Comparison of ENCODE assay signal across 1 cellular context in genomic region chr19:52026255-52026990, GRCh38.
TF ChIP-seq lines count a peak whose summit lies in the region.
"Not testable (repeated sequence)": the region's sequence is repeated elsewhere in the genome, so short reads cannot be mapped to it uniquely, and the experiment has no call there.

No MANE protein-coding gene starts in this region.

TF ChIP-seq in HepG2, 621 proteins besides CTCF, POLR2A, EP300 and RAD21 (continued from another document and continues in another):
- TF ChIP-seq, protein P1, sequence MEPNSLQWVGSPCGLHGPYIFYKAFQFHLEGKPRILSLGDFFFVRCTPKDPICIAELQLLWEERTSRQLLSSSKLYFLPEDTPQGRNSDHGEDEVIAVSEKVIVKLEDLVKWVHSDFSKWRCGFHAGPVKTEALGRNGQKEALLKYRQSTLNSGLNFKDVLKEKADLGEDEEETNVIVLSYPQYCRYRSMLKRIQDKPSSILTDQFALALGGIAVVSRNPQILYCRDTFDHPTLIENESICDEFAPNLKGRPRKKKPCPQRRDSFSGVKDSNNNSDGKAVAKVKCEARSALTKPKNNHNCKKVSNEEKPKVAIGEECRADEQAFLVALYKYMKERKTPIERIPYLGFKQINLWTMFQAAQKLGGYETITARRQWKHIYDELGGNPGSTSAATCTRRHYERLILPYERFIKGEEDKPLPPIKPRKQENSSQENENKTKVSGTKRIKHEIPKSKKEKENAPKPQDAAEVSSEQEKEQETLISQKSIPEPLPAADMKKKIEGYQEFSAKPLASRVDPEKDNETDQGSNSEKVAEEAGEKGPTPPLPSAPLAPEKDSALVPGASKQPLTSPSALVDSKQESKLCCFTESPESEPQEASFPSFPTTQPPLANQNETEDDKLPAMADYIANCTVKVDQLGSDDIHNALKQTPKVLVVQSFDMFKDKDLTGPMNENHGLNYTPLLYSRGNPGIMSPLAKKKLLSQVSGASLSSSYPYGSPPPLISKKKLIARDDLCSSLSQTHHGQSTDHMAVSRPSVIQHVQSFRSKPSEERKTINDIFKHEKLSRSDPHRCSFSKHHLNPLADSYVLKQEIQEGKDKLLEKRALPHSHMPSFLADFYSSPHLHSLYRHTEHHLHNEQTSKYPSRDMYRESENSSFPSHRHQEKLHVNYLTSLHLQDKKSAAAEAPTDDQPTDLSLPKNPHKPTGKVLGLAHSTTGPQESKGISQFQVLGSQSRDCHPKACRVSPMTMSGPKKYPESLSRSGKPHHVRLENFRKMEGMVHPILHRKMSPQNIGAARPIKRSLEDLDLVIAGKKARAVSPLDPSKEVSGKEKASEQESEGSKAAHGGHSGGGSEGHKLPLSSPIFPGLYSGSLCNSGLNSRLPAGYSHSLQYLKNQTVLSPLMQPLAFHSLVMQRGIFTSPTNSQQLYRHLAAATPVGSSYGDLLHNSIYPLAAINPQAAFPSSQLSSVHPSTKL (CRISPR knock-in tag; IDR thresholded peaks at IDR 0.05), result peak; percentile 90
- peak; percentile 31; the same call in 1 of the 2 replicates for TF ChIP-seq ELF3 (CRISPR knock-in tag; IDR thresholded peaks at IDR 0.05)
- TF ChIP-seq ZFY (CRISPR knock-in tag; IDR thresholded peaks at IDR 0.05), result peak; percentile 55; the same call in 1 of the 2 replicates
- TF ChIP-seq KLF16 (CRISPR knock-in tag; IDR thresholded peaks at IDR 0.05), result peak in 1 of 2 experiments; percentile 37; a peak in 1 of 4 replicates
- TF ChIP-seq IRF2 (CRISPR knock-in tag; IDR thresholded peaks at IDR 0.05), result peak; percentile 68; the same call in 1 of the 2 replicates
- peak; percentile 69; the same call in 1 of the 2 replicates for TF ChIP-seq ZNF335 (CRISPR knock-in tag; IDR thresholded peaks at IDR 0.05)
- TF ChIP-seq SIX1 (CRISPR knock-in tag; IDR thresholded peaks at IDR 0.05; ENCODE audit: borderline replicate concordance), result peak; percentile 40; the same call in 1 of the 2 replicates
- peak; percentile 58 for TF ChIP-seq TBX2 (CRISPR knock-in tag; IDR thresholded peaks at IDR 0.05; ENCODE audit: borderline replicate concordance)
- TF ChIP-seq NAIF1 (CRISPR knock-in tag; IDR thresholded peaks at IDR 0.05; ENCODE audit: borderline replicate concordance), result 0 out of 2 replicates have a peak, but pooled peaks have one; percentile 45
- TF ChIP-seq ZFX (CRISPR knock-in tag; IDR thresholded peaks at IDR 0.05; ENCODE audit: low read depth), result peak; percentile 61; the same call in 1 of the 2 replicates
- TF ChIP-seq ZNF441 (CRISPR knock-in tag; IDR thresholded peaks at IDR 0.05; ENCODE audit: borderline replicate concordance), result 0 out of 2 replicates have a peak, but pooled peaks have one; percentile 28
- 0 out of 2 replicates have a peak, but pooled peaks have one; percentile 25 for TF ChIP-seq ELF4 (CRISPR knock-in tag; IDR thresholded peaks at IDR 0.05; ENCODE audit: borderline replicate concordance)
- TF ChIP-seq ZNF292 (CRISPR knock-in tag; IDR thresholded peaks at IDR 0.05; ENCODE audit: borderline replicate concordance, low read depth), result peak; percentile 73; the same call in 1 of the 2 replicates
- peak; percentile 57 for TF ChIP-seq ARNTL (CRISPR knock-in tag; IDR thresholded peaks at IDR 0.05)
- TF ChIP-seq YEATS4 (CRISPR knock-in tag; IDR thresholded peaks at IDR 0.05; ENCODE audit: borderline replicate concordance), result peak; percentile 71; the same call in 1 of the 2 replicates
- TF ChIP-seq PATZ1 (CRISPR knock-in tag; IDR thresholded peaks at IDR 0.05), result peak; percentile 13; the same call in 1 of the 2 replicates
- TF ChIP-seq RBFOX2 (IDR thresholded peaks at IDR 0.05; ENCODE audit: low read depth, low read length), result peak; percentile 59
- 0 out of 2 replicates have a peak, but pooled peaks have one; percentile 13 for TF ChIP-seq CREM (IDR thresholded peaks at IDR 0.05)
- TF ChIP-seq CREM (CRISPR knock-in tag; IDR thresholded peaks at IDR 0.05); FOXP1 (IDR thresholded peaks at IDR 0.05); NONO (IDR thresholded peaks at IDR 0.05): not testable (repeated sequence)
- TF ChIP-seq ZFP36L1 (CRISPR knock-in tag; IDR thresholded peaks at IDR 0.05), result peak; percentile 69; the same call in 1 of the 2 replicates
- TF ChIP-seq GATAD2A (CRISPR knock-in tag; IDR thresholded peaks at IDR 0.05), result 0 out of 2 replicates have a peak, but pooled peaks have one; percentile 38
- TF ChIP-seq ARID4A (CRISPR knock-in tag; IDR thresholded peaks at IDR 0.05; ENCODE audit: borderline replicate concordance), result peak; percentile 46; the same call in 1 of the 2 replicates
- peak; percentile 42 for TF ChIP-seq HDAC1 (CRISPR knock-in tag; IDR thresholded peaks at IDR 0.05)
- peak; percentile 89; the same call in 1 of the 2 replicates for TF ChIP-seq SOX5 (CRISPR knock-in tag; IDR thresholded peaks at IDR 0.05; ENCODE audit: borderline replicate concordance)
- peak; percentile 38 for TF ChIP-seq DMAP1 (CRISPR knock-in tag; IDR thresholded peaks at IDR 0.05)
- TF ChIP-seq FOXP1 (CRISPR knock-in tag; IDR thresholded peaks at IDR 0.05), result peak; percentile 38; the same call in 1 of the 2 replicates
- peak; percentile 82 for TF ChIP-seq HNF1A (IDR thresholded peaks at IDR 0.05; ENCODE audit: low read depth)
- TF ChIP-seq HNF1A (CRISPR knock-in tag; IDR thresholded peaks at IDR 0.05; ENCODE audit: borderline replicate concordance), result peak; percentile 92
- peak; percentile 44; the same call in 1 of the 2 replicates for TF ChIP-seq KAT7 (CRISPR knock-in tag; IDR thresholded peaks at IDR 0.05; ENCODE audit: borderline replicate concordance)
- TF ChIP-seq, protein P2, sequence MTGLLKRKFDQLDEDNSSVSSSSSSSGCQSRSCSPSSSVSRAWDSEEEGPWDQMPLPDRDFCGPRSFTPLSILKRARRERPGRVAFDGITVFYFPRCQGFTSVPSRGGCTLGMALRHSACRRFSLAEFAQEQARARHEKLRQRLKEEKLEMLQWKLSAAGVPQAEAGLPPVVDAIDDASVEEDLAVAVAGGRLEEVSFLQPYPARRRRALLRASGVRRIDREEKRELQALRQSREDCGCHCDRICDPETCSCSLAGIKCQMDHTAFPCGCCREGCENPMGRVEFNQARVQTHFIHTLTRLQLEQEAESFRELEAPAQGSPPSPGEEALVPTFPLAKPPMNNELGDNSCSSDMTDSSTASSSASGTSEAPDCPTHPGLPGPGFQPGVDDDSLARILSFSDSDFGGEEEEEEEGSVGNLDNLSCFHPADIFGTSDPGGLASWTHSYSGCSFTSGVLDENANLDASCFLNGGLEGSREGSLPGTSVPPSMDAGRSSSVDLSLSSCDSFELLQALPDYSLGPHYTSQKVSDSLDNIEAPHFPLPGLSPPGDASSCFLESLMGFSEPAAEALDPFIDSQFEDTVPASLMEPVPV (CRISPR knock-in tag; IDR thresholded peaks at IDR 0.05), result peak; percentile 26; the same call in 1 of the 2 replicates
- TF ChIP-seq MED1 (CRISPR knock-in tag; IDR thresholded peaks at IDR 0.05), result peak; percentile 65
- TF ChIP-seq NR2F6 (IDR thresholded peaks at IDR 0.05), result 0 out of 2 replicates have a peak, but pooled peaks have one; percentile 31
- peak; percentile 25; the same call in 1 of the 2 replicates for TF ChIP-seq NR2F6 (CRISPR knock-in tag; IDR thresholded peaks at IDR 0.05)
- TF ChIP-seq NONO (CRISPR knock-in tag; conservative IDR thresholded peaks at IDR 0.05), result peak; percentile 42; the same call in 1 of the 2 replicates
- peak; percentile 15 for TF ChIP-seq TCF7 (IDR thresholded peaks at IDR 0.05; ENCODE audit: low read depth)
- TF ChIP-seq ZNF501 (CRISPR knock-in tag; IDR thresholded peaks at IDR 0.05), result 0 out of 2 replicates have a peak, but pooled peaks have one; percentile 19
- TF ChIP-seq ZSCAN21 (CRISPR knock-in tag; IDR thresholded peaks at IDR 0.05; ENCODE audit: borderline replicate concordance), result 0 out of 2 replicates have a peak, but pooled peaks have one; percentile 10
- TF ChIP-seq HNF1B (CRISPR knock-in tag; IDR thresholded peaks at IDR 0.05), result peak; percentile 28; the same call in 1 of the 2 replicates
